Comparison of ENCODE assay signal across 16 cellular contexts in genomic region chr1:158007180-158007579, GRCh38. TPM values are rescaled to one million over a fixed set of nuclear protein-coding genes. Genes with fewer than 3 reads are reported as not detected.
A peak's percentile ranks its signal among the peaks of the same experiment; 100 is the strongest.
DNase-seq lines count a peak whose midpoint lies in the region; ATAC-seq and TF ChIP-seq lines count a peak whose summit lies in the region.
"Had no signal": no experiment of that assay in that cellular context is flagged by ENCODE, and none has a peak within 500 bp of the region (broad histone marks: within the 10 kb centered on the region; RNA-seq: fewer than 3 reads in every experiment).

No MANE protein-coding gene starts in this region.

- WGBS in upper lobe of left lung, 2 donors = 77 to 84% methylated on average over 7 of the region's 7 CpGs

- DNase-seq in WERI-Rb-1 = no peak
- no peak for DNase-seq in epithelial cell of prostate (ENCODE audit: low read depth, low spot score)
- DNase-seq in neural progenitor cell (ENCODE audit: low spot score) = no peak
- DNase-seq in upper lobe of left lung = no peak
- DNase-seq in hippocampal formation (lab: John Stamatoyannopoulos, UW) = no peak
- DNase-seq in NCI-H187 (lab: John Stamatoyannopoulos, UW) = no peak
- DNase-seq in activated CD8-positive, alpha-beta memory T cell treated with anti-CD3 and anti-CD28 coated beads, Interleukin-2, amount 10 ng/mL, durations not matched to agents 7 days and 5 days = no peak
- DNase-seq: activated naive CD4-positive, alpha-beta T cell treated with Interleukin-2 at 50 U/mL for 16 hours; central memory CD4-positive, alpha-beta T cell; EL; left cardiac atrium; small intestine; T-helper 1 cell had no signal

- H3K4me1 ChIP-seq in neural progenitor cell (peaks cover 94% of the 10 kb centered on the region), upper lobe of left lung (peaks cover 50 to 68% (median 59%) of the 10 kb centered on the region in 4 donors)

- H3K27ac ChIP-seq in WERI-Rb-1 (peak overlapping the region; percentile 87), epithelial cell of prostate (peak overlapping the region; percentile 97), neural progenitor cell (no peak overlapping the region), upper lobe of left lung (peak overlapping the region; percentile 74 to 90 (median 85))
- H3K27ac ChIP-seq: neutrophil had no signal

- peaks cover 25% of the 10 kb centered on the region for H3F3A ChIP-seq in neural progenitor cell (ENCODE audit: low read depth)

- H3K9me3 ChIP-seq in WERI-Rb-1 (ENCODE audit: severe bottlenecking) (no peaks in the 10 kb centered on the region), neural progenitor cell (ENCODE audit: low read depth) (no peaks in the 10 kb centered on the region), upper lobe of left lung (no peaks in the 10 kb centered on the region)
- H3K9me3 ChIP-seq: neutrophil had no signal

- H3K4me3 Mint-ChIP-seq in neural progenitor cell = peak overlapping the region; percentile 42
- no peak overlapping the region for H3K4me3 Mint-ChIP-seq in activated CD8-positive, alpha-beta memory T cell treated with anti-CD3 and anti-CD28 coated beads, Interleukin-2, amount 10 ng/mL, durations not matched to agents 7 days and 5 days

- no peaks in the 10 kb centered on the region for H3K9me3 Mint-ChIP-seq in neural progenitor cell
- H3K9me3 Mint-ChIP-seq in activated CD8-positive, alpha-beta memory T cell treated with anti-CD3 and anti-CD28 coated beads, Interleukin-2, amount 10 ng/mL, durations not matched to agents 7 days and 5 days (ENCODE audit: low read depth) = no peaks in the 10 kb centered on the region

- peaks cover 97% of the 10 kb centered on the region for H3K4me1 Mint-ChIP-seq in neural progenitor cell
- H3K4me1 Mint-ChIP-seq in activated CD8-positive, alpha-beta memory T cell treated with anti-CD3 and anti-CD28 coated beads, Interleukin-2, amount 10 ng/mL, durations not matched to agents 7 days and 5 days = no peaks in the 10 kb centered on the region

- TF ChIP-seq POLR2A in upper lobe of left lung (IDR thresholded peaks at IDR 0.05) = no peak

- H3K27ac Mint-ChIP-seq in neural progenitor cell = peak overlapping the region; percentile 86
- no peak overlapping the region for H3K27ac Mint-ChIP-seq in activated CD8-positive, alpha-beta memory T cell treated with anti-CD3 and anti-CD28 coated beads, Interleukin-2, amount 10 ng/mL, durations not matched to agents 7 days and 5 days

- H3K27me3 ChIP-seq in WERI-Rb-1 (ENCODE audit: insufficient read depth, low read depth, severe bottlenecking) (no peaks in the 10 kb centered on the region), neural progenitor cell (no peaks in the 10 kb centered on the region), upper lobe of left lung (no peaks in the 10 kb centered on the region)
- H3K27me3 ChIP-seq: neutrophil had no signal

- peaks cover 98% of the 10 kb centered on the region for H3K79me2 ChIP-seq in neural progenitor cell (ENCODE audit: low read depth)

- ATAC-seq in upper lobe of left lung (ENCODE audit: low FRiP score in 2 of 2) = no peak
- ATAC-seq in activated CD8-positive, alpha-beta memory T cell treated with anti-CD3 and anti-CD28 coated beads, Interleukin-2, amount 10 ng/mL, durations not matched to agents 7 days and 5 days = no peak
- ATAC-seq: activated CD4-positive, CD25-positive, alpha-beta regulatory T cell treated with anti-CD3 and anti-CD28 coated beads, Interleukin-2, amount 50 U/mL, for 24 hours; GM12878; left cardiac atrium had no signal

- H2AFZ ChIP-seq in neural progenitor cell (replicated peaks) = no peak overlapping the region

- H4K20me1 ChIP-seq in neural progenitor cell (ENCODE audit: low read depth) = peaks cover 85% of the 10 kb centered on the region

- peaks cover 14% of the 10 kb centered on the region for H3K36me3 ChIP-seq in WERI-Rb-1
- no peaks in the 10 kb centered on the region for H3K36me3 ChIP-seq in neural progenitor cell
- no peaks in the 10 kb centered on the region for H3K36me3 ChIP-seq in upper lobe of left lung
- H3K36me3 ChIP-seq: neutrophil had no signal

- CTCF ChIA-PET in activated CD8-positive, alpha-beta memory T cell treated with anti-CD3 and anti-CD28 coated beads, Interleukin-2, amount 10 ng/mL, durations not matched to agents 7 days and 5 days (lab: Charles Lee) = no interaction called here

- no peak overlapping the region for H3K9ac ChIP-seq in neural progenitor cell

- H3K4me3 ChIP-seq in WERI-Rb-1 (ENCODE audit: low read depth, low read length) (no peak overlapping the region; the same call in 1 of the 2 replicates), neural progenitor cell (no peak overlapping the region), upper lobe of left lung (no peak overlapping the region)
- H3K4me3 ChIP-seq: GM12878 had no signal

- TF ChIP-seq CTCF in WERI-Rb-1 (IDR thresholded peaks at IDR 0.05; ENCODE audit: low read depth, low read length) = no peak
- no peak for TF ChIP-seq CTCF in neural progenitor cell (IDR thresholded peaks at IDR 0.05)
- no peak for TF ChIP-seq CTCF in upper lobe of left lung (IDR thresholded peaks at IDR 0.05)

- peaks cover 10% of the 10 kb centered on the region for H3K36me3 Mint-ChIP-seq in neural progenitor cell
- H3K36me3 Mint-ChIP-seq in activated CD8-positive, alpha-beta memory T cell treated with anti-CD3 and anti-CD28 coated beads, Interleukin-2, amount 10 ng/mL, durations not matched to agents 7 days and 5 days = no peaks in the 10 kb centered on the region

- TF ChIP-seq EP300 in upper lobe of left lung (IDR thresholded peaks at IDR 0.05) = no peak

- peak overlapping the region; percentile 14 for H3K4me2 ChIP-seq in neural progenitor cell

- H3K27me3 Mint-ChIP-seq in neural progenitor cell (ENCODE audit: insufficient read depth, low read depth) = peaks cover 13% of the 10 kb centered on the region
- H3K27me3 Mint-ChIP-seq in activated CD8-positive, alpha-beta memory T cell treated with anti-CD3 and anti-CD28 coated beads, Interleukin-2, amount 10 ng/mL, durations not matched to agents 7 days and 5 days = peaks cover 8% of the 10 kb centered on the region

RNA-seq across cellular contexts. Expression of gene KIRREL1, which starts 13.7 kb away (rescaled TPM):
- total RNA-seq in neural progenitor cell (ENCODE audit: low replicate concordance) = 39.5 and 70.7 TPM in 2 replicates
- total RNA-seq in upper lobe of left lung = 10 to 100 TPM; 16.9 to 40.6 (median 25.8) TPM
- not detected for total RNA-seq in activated CD8-positive, alpha-beta memory T cell treated with anti-CD3 and anti-CD28 coated beads, Interleukin-2, amount 10 ng/mL, durations not matched to agents 7 days and 5 days

Comparison
In these comparisons a context has a peak if more than half of its experiments do, and no peak if none do; other contexts are left out.
1. RNA of gene KIRREL1, which starts 13.7 kb away (total RNA-seq): 39.5 to 70.7 TPM in neural progenitor cell and 16.9 to 40.6 TPM in upper lobe of left lung; not detected in activated CD8-positive, alpha-beta memory T cell treated with anti-CD3 and anti-CD28 coated beads, Interleukin-2, amount 10 ng/mL, durations not matched to agents 7 days and 5 days; every median in the first group is over 10 times any median in the second.